ENCODE assay signal across 12 cellular contexts in the genomic region with DNA sequence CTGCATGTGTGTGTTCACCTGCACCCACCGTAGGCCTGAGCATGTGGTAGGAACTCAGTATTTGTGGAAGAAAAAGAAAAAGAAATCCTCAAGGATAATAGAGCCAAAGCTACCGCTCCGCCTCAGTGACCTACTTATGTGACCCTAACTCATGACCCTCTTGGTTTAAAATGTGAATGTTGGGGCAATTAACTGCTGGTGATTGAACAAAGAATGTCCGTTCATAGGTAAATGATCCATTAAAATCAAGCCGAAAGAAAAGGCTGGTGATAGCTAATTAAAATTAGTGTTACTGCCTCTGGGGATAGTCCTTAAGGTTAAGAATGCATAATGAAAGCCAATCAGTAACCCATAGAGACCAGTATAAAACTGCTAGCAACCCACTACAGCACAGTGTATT.
"Had no signal": no experiment of that assay in that cellular context is flagged by ENCODE, and none has a peak within 500 bp of the region (broad histone marks: within the 10 kb centered on the region; RNA-seq: fewer than 3 reads in every experiment).

No MANE protein-coding gene starts in this region.

- H3K27me3 Mint-ChIP-seq: activated CD8-positive, alpha-beta memory T cell treated with anti-CD3 and anti-CD28 coated beads, Interleukin-2, amount 10 ng/mL, durations not matched to agents 7 days and 5 days had no signal

- H3K36me3 ChIP-seq: cardiac muscle cell had no signal

- ATAC-seq: activated CD8-positive, alpha-beta memory T cell treated with anti-CD3 and anti-CD28 coated beads, Interleukin-2, amount 10 ng/mL, durations not matched to agents 7 days and 5 days; activated T-cell treated with anti-CD3 and anti-CD28 coated beads, Interleukin-2, amount 50 U/mL, for 4 hours had no signal

- H3K27ac Mint-ChIP-seq: activated CD8-positive, alpha-beta memory T cell treated with anti-CD3 and anti-CD28 coated beads, Interleukin-2, amount 10 ng/mL, durations not matched to agents 7 days and 5 days; nephron progenitor cell had no signal

- H3K27ac ChIP-seq: cardiac muscle cell, sigmoid colon had no signal

- H3K4me3 ChIP-seq: cardiac muscle cell, dorsolateral prefrontal cortex, sigmoid colon had no signal

- DNase-seq: activated CD4-positive, alpha-beta T cell treated with anti-CD3 and anti-CD28 coated beads for 1 hour; activated CD4-positive, alpha-beta T cell treated with anti-CD3 and anti-CD28 coated beads, Interleukin-2, amount 50 U/mL, for 4 hours; activated CD8-positive, alpha-beta memory T cell treated with anti-CD3 and anti-CD28 coated beads, Interleukin-2, amount 10 ng/mL, durations not matched to agents 7 days and 5 days; activated T-cell treated with anti-CD3 and anti-CD28 coated beads, Interleukin-2, amount 50 U/mL, for 4 hours; dorsolateral prefrontal cortex; mesendoderm; nephron progenitor cell; sigmoid colon; SK-N-SH; stimulated activated CD4-positive, alpha-beta T cell treated with anti-CD3 and anti-CD28 coated beads, Interleukin-1b, Interleukin-23, amount 100 ng/mL, for 48 hours; T-helper 1 cell had no signal

- H3K9me3 ChIP-seq: sigmoid colon, SK-N-SH had no signal

- H3K9me3 Mint-ChIP-seq: activated T-cell treated with anti-CD3 and anti-CD28 coated beads, Interleukin-2, amount 50 U/mL, for 4 hours; nephron progenitor cell had no signal

- H3K4me3 Mint-ChIP-seq: activated CD8-positive, alpha-beta memory T cell treated with anti-CD3 and anti-CD28 coated beads, Interleukin-2, amount 10 ng/mL, durations not matched to agents 7 days and 5 days; activated T-cell treated with anti-CD3 and anti-CD28 coated beads, Interleukin-2, amount 50 U/mL, for 4 hours; nephron progenitor cell had no signal

- H3K27me3 ChIP-seq: cardiac muscle cell, dorsolateral prefrontal cortex, sigmoid colon had no signal
